Comparison of ENCODE assay signal across 23 cellular contexts in the genomic region with DNA sequence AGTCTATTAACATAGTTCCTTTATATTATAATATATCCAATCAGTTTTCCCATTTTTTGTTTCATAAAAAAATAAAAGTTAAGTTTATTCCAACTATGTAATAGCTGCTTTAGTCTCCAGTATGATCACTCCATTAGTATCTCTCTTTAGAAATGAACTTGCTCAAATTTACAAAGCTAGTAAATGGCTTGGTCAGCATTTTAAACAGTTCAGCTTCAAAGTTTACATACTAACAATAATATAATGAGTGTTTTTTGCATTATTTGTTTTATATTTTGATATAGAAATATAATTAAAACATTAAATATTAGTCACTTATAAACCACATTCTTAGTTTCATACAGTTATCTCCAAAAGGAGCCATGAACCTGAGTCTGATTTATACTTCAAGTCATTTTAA.
A peak's percentile ranks its signal among the peaks of the same experiment; 100 is the strongest.
DNase-seq lines count a peak whose midpoint lies in the region; ATAC-seq, FAIRE-seq and TF ChIP-seq lines count a peak whose summit lies in the region.
"Had no signal": no experiment of that assay in that cellular context is flagged by ENCODE, and none has a peak within 500 bp of the region (broad histone marks: within the 10 kb centered on the region; RNA-seq: fewer than 3 reads in every experiment).

No MANE protein-coding gene starts in this region.

- H3K27ac ChIP-seq in HepG2 (ENCODE audit: extremely low read length, insufficient read depth, low read length): no peak overlapping the region
- H3K27ac ChIP-seq in right lobe of liver: no peak overlapping the region
- H3K27ac ChIP-seq in K562 (ENCODE audit: extremely low read depth, low read depth, low read length): no peak overlapping the region
- H3K27ac ChIP-seq: 22Rv1; BLaER1 treated with 17β-estradiol and CSF1 and Interleukin-3, amounts not matched to agents 10 nM and 100 nM; C4-2B had no signal

- H2AFZ ChIP-seq in HepG2 (ENCODE audit: low read length) (no peak overlapping the region), K562 (ENCODE audit: low read depth, low read length) (no peak overlapping the region)

- TF ChIP-seq CTCF in HepG2 (CRISPR knock-in tag; IDR thresholded peaks at IDR 0.05) (no peak), right lobe of liver (IDR thresholded peaks at IDR 0.05) (no peak), K562 (IDR thresholded peaks at IDR 0.05 in 2 of 3, conservative IDR thresholded peaks at IDR 0.05 in 1 of 3; ENCODE audit: insufficient read depth in 2 of 3, low read depth in 1 of 3, low read length in 3 of 3) (no peak)

- no peak for TF ChIP-seq RAD21 in HepG2 (CRISPR knock-in tag; IDR thresholded peaks at IDR 0.05)
- TF ChIP-seq RAD21 in K562 (CRISPR knock-in tag; conservative IDR thresholded peaks at IDR 0.05 in 1 of 2, IDR thresholded peaks at IDR 0.05 in 1 of 2): no peak

- POLR2A ChIA-PET in HepG2 (lab: Yijun Ruan, JAX) (no interaction called here), K562 (lab: Yijun Ruan, JAX) (no interaction called here)

- H3K9me3 ChIP-seq in HepG2 (ENCODE audit: low read length) (peaks cover 35% of the 10 kb centered on the region), right lobe of liver (no peaks in the 10 kb centered on the region), K562 (replicated peaks; ENCODE audit: control insufficient read depth, insufficient read depth, low read depth, low read length) (no peaks in the 10 kb centered on the region), MG63 (no peaks in the 10 kb centered on the region)

- no TSS peak for BruUV-seq in HepG2 (replicated peaks; lab: Mats Ljungman, UMichigan)
- BruUV-seq in K562 (replicated peaks; lab: Mats Ljungman, UMichigan): no TSS peak

- intact Hi-C loops in HepG2 (cut with micrococcal nuclease; ENCODE audit: unreplicated experiment) (no loop called here), right lobe of liver (cut with DNase I) (no loop called here), K562 (cut with micrococcal nuclease) (no loop called here)

- DNase-seq in HepG2 (ENCODE audit: low spot score): no peak
- DNase-seq in right lobe of liver: no peak
- DNase-seq in K562 (ENCODE audit: extremely low read depth in 1 of 4, low spot score in 3 of 4): no peak
- no peak for DNase-seq in pons (ENCODE audit: low spot score)
- DNase-seq in MG63: no peak
- DNase-seq: AML-193; CD4-positive, alpha-beta T cell; CD8-positive, alpha-beta T cell; COR-L47; DMS 273 treated with DMSO at 0.1 percent for 48 hours; DMS153; DMS53; DMS79; DND-41; EL; GF-D8 had no signal

- no peaks in the 10 kb centered on the region for H3K36me3 ChIP-seq in HepG2 (replicated peaks in 1 of 2; ENCODE audit: control insufficient read depth in 1 of 2, insufficient read depth in 2 of 2, low read length in 2 of 2)
- no peaks in the 10 kb centered on the region for H3K36me3 ChIP-seq in right lobe of liver
- no peaks in the 10 kb centered on the region for H3K36me3 ChIP-seq in K562 (ENCODE audit: control insufficient read depth, insufficient read depth, low read length)
- H3K36me3 ChIP-seq in MG63: no peaks in the 10 kb centered on the region
- H3K36me3 ChIP-seq: BLaER1 treated with 17β-estradiol and CSF1 and Interleukin-3, amounts not matched to agents 10 nM and 100 nM had no signal

- CTCF ChIA-PET in HepG2 (lab: Yijun Ruan, JAX; ENCODE audit: low intra/inter-chr PET ratio, low total read pairs): no interaction called here
- CTCF ChIA-PET in K562 (lab: Yijun Ruan, JAX; ENCODE audit: low intra/inter-chr PET ratio): no interaction called here

- H3K27me3 ChIP-seq in HepG2 (ENCODE audit: control insufficient read depth in 1 of 2, insufficient read depth in 2 of 2, low read length in 2 of 2): no peaks in the 10 kb centered on the region
- no peaks in the 10 kb centered on the region for H3K27me3 ChIP-seq in right lobe of liver
- H3K27me3 ChIP-seq in K562 (ENCODE audit: control insufficient read depth in 2 of 2, insufficient read depth in 2 of 2, low read length in 2 of 2): no peaks in the 10 kb centered on the region
- no peaks in the 10 kb centered on the region for H3K27me3 ChIP-seq in MG63
- H3K27me3 ChIP-seq: BLaER1 treated with 17β-estradiol and CSF1 and Interleukin-3, amounts not matched to agents 10 nM and 100 nM had no signal

- in situ Hi-C loops in HepG2 (cut with HindIII; ENCODE audit: extremely low pct_ligation_motif_present, low pct_unique_long_range_greater_than_20kb): no loop called here
- in situ Hi-C loops in K562 (cut with MboI): no loop called here

- TF ChIP-seq EP300 in HepG2 (IDR thresholded peaks at IDR 0.05; ENCODE audit: low read depth in 2 of 2, low read length in 2 of 2): no peak
- no peak for TF ChIP-seq EP300 in HepG2 (CRISPR knock-in tag; IDR thresholded peaks at IDR 0.05; ENCODE audit: borderline replicate concordance)
- TF ChIP-seq EP300 in K562 (IDR thresholded peaks at IDR 0.05; ENCODE audit: low read length): no peak

- H3K9ac ChIP-seq in HepG2 (ENCODE audit: insufficient read depth, low read depth, low read length): no peak overlapping the region
- H3K9ac ChIP-seq in K562 (ENCODE audit: insufficient read depth in 1 of 2, low read depth in 2 of 2, low read length in 2 of 2): no peak overlapping the region
- H3K9ac ChIP-seq: BLaER1 treated with 17β-estradiol and CSF1 and Interleukin-3, amounts not matched to agents 10 nM and 100 nM had no signal

- FAIRE-seq in HepG2 (lab: Jason Lieb, UNC) (no peak), G401.6 (lab: Jason Lieb, UNC) (peak; percentile 27), K562 (lab: Jason Lieb, UNC) (no peak)
- FAIRE-seq: GM12891, GM19239 had no signal

- no peak for TF ChIP-seq POLR2A in HepG2 (IDR thresholded peaks at IDR 0.05; ENCODE audit: insufficient read depth in 1 of 2, low read depth in 2 of 2, low read length in 2 of 2)
- no peak for TF ChIP-seq POLR2A in right lobe of liver (IDR thresholded peaks at IDR 0.05)
- no peak for TF ChIP-seq POLR2A in K562 (conservative IDR thresholded peaks at IDR 0.05)

- H3K4me1 ChIP-seq in HepG2 (ENCODE audit: insufficient read depth, low read length): no peaks in the 10 kb centered on the region
- H3K4me1 ChIP-seq in right lobe of liver: no peaks in the 10 kb centered on the region
- H3K4me1 ChIP-seq in K562 (replicated peaks in 1 of 2; ENCODE audit: control insufficient read depth in 2 of 2, insufficient read depth in 2 of 2, low read length in 2 of 2): no peaks in the 10 kb centered on the region

- H3K79me2 ChIP-seq in HepG2 (ENCODE audit: insufficient read depth, low read length) (no peaks in the 10 kb centered on the region), K562 (ENCODE audit: control insufficient read depth, insufficient read depth, low read length) (no peaks in the 10 kb centered on the region)

- no peaks in the 10 kb centered on the region for H3K9me1 ChIP-seq in K562 (ENCODE audit: control insufficient read depth, insufficient read depth, low read length)

- H3K4me2 ChIP-seq in HepG2 (ENCODE audit: low read depth, low read length) (no peak overlapping the region), K562 (ENCODE audit: insufficient read depth, low read length) (no peak overlapping the region)
- H3K4me2 ChIP-seq: BLaER1 treated with 17β-estradiol and CSF1 and Interleukin-3, amounts not matched to agents 10 nM and 100 nM had no signal

- no peak for ATAC-seq in HepG2
- ATAC-seq in right lobe of liver: no peak
- ATAC-seq in K562: no peak
- no peak for ATAC-seq in GM21825 (IDR thresholded peaks at IDR 0.05; ENCODE audit: unreplicated experiment)
- ATAC-seq: CD8-positive, alpha-beta T cell had no signal

- H4K20me1 ChIP-seq in HepG2 (ENCODE audit: insufficient read depth, low read length): no peaks in the 10 kb centered on the region
- no peaks in the 10 kb centered on the region for H4K20me1 ChIP-seq in K562 (replicated peaks; ENCODE audit: control insufficient read depth, insufficient read depth, low read length)
- H4K20me1 ChIP-seq: BLaER1 treated with 17β-estradiol and CSF1 and Interleukin-3, amounts not matched to agents 10 nM and 100 nM had no signal

- H3K4me3 ChIP-seq in HepG2 (replicated peaks in 1 of 3; ENCODE audit: insufficient read depth in 1 of 3, low read depth in 2 of 3, low read length in 3 of 3) (no peak overlapping the region), right lobe of liver (no peak overlapping the region), K562 (no peak overlapping the region), MG63 (no peak overlapping the region)
- H3K4me3 ChIP-seq: BLaER1 treated with 17β-estradiol and CSF1 and Interleukin-3, amounts not matched to agents 10 nM and 100 nM had no signal

TF ChIP-seq in HepG2, 621 proteins besides CTCF, POLR2A, EP300 and RAD21 (continues in another document):
- TF ChIP-seq MAFF (IDR thresholded peaks at IDR 0.05; ENCODE audit: low read depth, low read length): peak; percentile 74
- no peak for TF ChIP-seq MIER2 (CRISPR knock-in tag; IDR thresholded peaks at IDR 0.05)
- TF ChIP-seq REPIN1 (CRISPR knock-in tag; IDR thresholded peaks at IDR 0.05; ENCODE audit: borderline replicate concordance, low read depth): no peak
- TF ChIP-seq, protein P1, sequence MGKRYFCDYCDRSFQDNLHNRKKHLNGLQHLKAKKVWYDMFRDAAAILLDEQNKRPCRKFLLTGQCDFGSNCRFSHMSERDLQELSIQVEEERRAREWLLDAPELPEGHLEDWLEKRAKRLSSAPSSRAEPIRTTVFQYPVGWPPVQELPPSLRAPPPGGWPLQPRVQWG (CRISPR knock-in tag; IDR thresholded peaks at IDR 0.05; ENCODE audit: borderline replicate concordance, low read depth): no peak
- TF ChIP-seq HNRNPK (IDR thresholded peaks at IDR 0.05; ENCODE audit: low read depth, low read length, poor library complexity, severe bottlenecking): no peak

TF ChIP-seq in K562, 482 proteins besides CTCF, POLR2A, EP300 and RAD21:
- TF ChIP-seq C11orf30 (IDR thresholded peaks at IDR 0.05; ENCODE audit: low read depth) (peak; percentile 21; the same call in 1 of the 2 replicates), ZNF316 (IDR thresholded peaks at IDR 0.05) (peak; percentile 35; the same call in 1 of the 2 replicates), HDGF (IDR thresholded peaks at IDR 0.05) (no peak), CC2D1A (IDR thresholded peaks at IDR 0.05) (no peak)

Comparison
In these comparisons a context has a peak if more than half of its experiments do, and no peak if none do; other contexts are left out.
1. Of the 241 proteins assayed by ChIP-seq in both HepG2 and K562: peak only in HepG2: MAFF and MAFK; only in K562: none; in both: none; in neither: 239.